Comparison of ENCODE assay signal across 8 cellular contexts in genomic region chr2:224584111-224584764, GRCh38. TPM values are rescaled to one million over a fixed set of nuclear protein-coding genes. Genes with fewer than 3 reads are reported as not detected.
A peak's percentile ranks its signal among the peaks of the same experiment; 100 is the strongest.
DNase-seq lines count a peak whose midpoint lies in the region; ATAC-seq and TF ChIP-seq lines count a peak whose summit lies in the region.

No MANE protein-coding gene starts in this region.

- H3K36me3 ChIP-seq in BLaER1 (peaks cover 27% of the 10 kb centered on the region), transverse colon (no peaks in the 10 kb centered on the region)

- TF ChIP-seq CTCF in epithelial cell of esophagus (IDR thresholded peaks at IDR 0.05; ENCODE audit: insufficient read depth, low read depth, low read length, missing control alignments) (no peak), transverse colon (IDR thresholded peaks at IDR 0.05) (no peak)

- peak overlapping the region; percentile 100 for H3K9ac ChIP-seq in BLaER1

- no peak for TF ChIP-seq EP300 in transverse colon (IDR thresholded peaks at IDR 0.05; ENCODE audit: low read depth)

- H3K27me3 ChIP-seq in BLaER1 (no peaks in the 10 kb centered on the region), transverse colon (no peaks in the 10 kb centered on the region)

- H3K9me3 Mint-ChIP-seq in IgD-negative memory B cell, result no peaks in the 10 kb centered on the region

- peak overlapping the region; percentile 92 to 96 (median 95) for H3K27ac Mint-ChIP-seq in IgD-negative memory B cell

- peak overlapping the region; percentile 100 for H3K27ac ChIP-seq in BLaER1
- peak overlapping the region; percentile 93 to 97 (median 96) for H3K27ac ChIP-seq in transverse colon

- peak; percentile 3 for ATAC-seq in GM19395 (IDR thresholded peaks at IDR 0.05; ENCODE audit: unreplicated experiment)

- H3K4me1 ChIP-seq in BLaER1 (peaks cover 41% of the 10 kb centered on the region), transverse colon (peaks cover 6 to 56% (median 32%) of the 10 kb centered on the region in 4 donors)

- H3K4me1 Mint-ChIP-seq in IgD-negative memory B cell, result peaks cover 33 to 38% (median 33%) of the 10 kb centered on the region in 3 donors

- peak overlapping the region; percentile 94 to 100 (median 98) for H3K4me3 Mint-ChIP-seq in IgD-negative memory B cell

- TF ChIP-seq POLR2A in transverse colon (IDR thresholded peaks at IDR 0.05), result no peak

- H3K4me2 ChIP-seq in BLaER1, result peak overlapping the region; percentile 83

- DNase-seq in activated CD4-positive, alpha-beta T cell treated with anti-CD3 and anti-CD28 coated beads, Interleukin-2, amount 50 U/mL, for 1 hour, result peak; percentile 12
- DNase-seq in epithelial cell of esophagus (ENCODE audit: low read depth), result peak; percentile 45
- peak; percentile 35 for DNase-seq in mucosa of gallbladder (ENCODE audit: low spot score)
- peak; percentile 36 for DNase-seq in transverse colon
- no peak for DNase-seq in central memory CD4-positive, alpha-beta T cell

- peaks cover 56% of the 10 kb centered on the region for H4K20me1 ChIP-seq in BLaER1

- H3K9me3 ChIP-seq in BLaER1, result peaks cover 8% of the 10 kb centered on the region; the same call in 1 of the 2 replicates
- H3K9me3 ChIP-seq in transverse colon, result no peaks in the 10 kb centered on the region

- intact Hi-C loops in transverse colon (cut with DNase I; ENCODE audit: low total_unique reads), result no loop called here

- H3K27me3 Mint-ChIP-seq in IgD-negative memory B cell, result no peaks in the 10 kb centered on the region

- H3K4me3 ChIP-seq in BLaER1, result peak overlapping the region; percentile 99
- peak overlapping the region; percentile 84 for H3K4me3 ChIP-seq in epithelial cell of esophagus (ENCODE audit: low read length)
- peak overlapping the region; percentile 78 to 92 (median 83) for H3K4me3 ChIP-seq in transverse colon

- 1% methylated on average over 34 of the region's 45 CpGs; no CpG with 5 or more reads in 1 of the 2 donors for WGBS in transverse colon (ENCODE audit: low coverage in 1 of 2), 2 donors

- in situ Hi-C loops in transverse colon (cut with MboI; ENCODE audit: low pct_ligation_motif_present in 1 of 4, low pct_unique_long_range_greater_than_20kb in 1 of 4, low sequenced_read_pairs in 3 of 4), result no loop called here

- peaks cover 4% of the 10 kb centered on the region for H3K36me3 Mint-ChIP-seq in IgD-negative memory B cell

RNA-seq across cellular contexts. Expression of gene CUL3, which starts 0.9 kb away (rescaled TPM):
- 31.8 TPM for polyA plus RNA-seq in IgD-negative memory B cell
- total RNA-seq in mucosa of gallbladder, result 73.7 TPM
- 100 to 1,000 TPM in 1 of 4 donors, 10 to 100 TPM in 3; 18.5 to 104 (median 57.9) TPM for total RNA-seq in transverse colon
